2 cellular contexts compared by ENCODE assay signal in genomic region chr19:35931874-35932202, GRCh38.
TF ChIP-seq lines count a peak whose summit lies in the region.

No MANE protein-coding gene starts in this region.

TF ChIP-seq in IMR-90, 13 proteins besides CTCF, POLR2A, EP300 and RAD21:
- TF ChIP-seq, protein P1, sequence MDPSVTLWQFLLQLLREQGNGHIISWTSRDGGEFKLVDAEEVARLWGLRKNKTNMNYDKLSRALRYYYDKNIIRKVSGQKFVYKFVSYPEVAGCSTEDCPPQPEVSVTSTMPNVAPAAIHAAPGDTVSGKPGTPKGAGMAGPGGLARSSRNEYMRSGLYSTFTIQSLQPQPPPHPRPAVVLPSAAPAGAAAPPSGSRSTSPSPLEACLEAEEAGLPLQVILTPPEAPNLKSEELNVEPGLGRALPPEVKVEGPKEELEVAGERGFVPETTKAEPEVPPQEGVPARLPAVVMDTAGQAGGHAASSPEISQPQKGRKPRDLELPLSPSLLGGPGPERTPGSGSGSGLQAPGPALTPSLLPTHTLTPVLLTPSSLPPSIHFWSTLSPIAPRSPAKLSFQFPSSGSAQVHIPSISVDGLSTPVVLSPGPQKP (IDR thresholded peaks at IDR 0.05; ENCODE audit: borderline replicate concordance, low read depth, low read length) = no peak
- TF ChIP-seq CHD1 (IDR thresholded peaks at IDR 0.05; ENCODE audit: low read depth, low read length) (no peak), BHLHE40 (IDR thresholded peaks at IDR 0.05; ENCODE audit: low read depth, low read length) (no peak), FOS (IDR thresholded peaks at IDR 0.05; ENCODE audit: low read depth, low read length) (no peak), RCOR1 (IDR thresholded peaks at IDR 0.05; ENCODE audit: insufficient replicate concordance, low read length) (no peak), MXI1 (IDR thresholded peaks at IDR 0.05; ENCODE audit: borderline replicate concordance, low read depth, low read length) (no peak), SMC3 (IDR thresholded peaks at IDR 0.05; ENCODE audit: low read depth, low read length) (no peak), MAZ (IDR thresholded peaks at IDR 0.05; ENCODE audit: borderline replicate concordance, low read depth, low read length) (no peak), MAFK (IDR thresholded peaks at IDR 0.05; ENCODE audit: low read depth, low read length) (no peak), RFX5 (IDR thresholded peaks at IDR 0.05; ENCODE audit: low read depth, low read length) (no peak), CEBPB (IDR thresholded peaks at IDR 0.05; ENCODE audit: low read depth, low read length) (no peak), NFE2L2 (IDR thresholded peaks at IDR 0.05; ENCODE audit: low read depth, low read length) (no peak)
- TF ChIP-seq, protein P2, sequence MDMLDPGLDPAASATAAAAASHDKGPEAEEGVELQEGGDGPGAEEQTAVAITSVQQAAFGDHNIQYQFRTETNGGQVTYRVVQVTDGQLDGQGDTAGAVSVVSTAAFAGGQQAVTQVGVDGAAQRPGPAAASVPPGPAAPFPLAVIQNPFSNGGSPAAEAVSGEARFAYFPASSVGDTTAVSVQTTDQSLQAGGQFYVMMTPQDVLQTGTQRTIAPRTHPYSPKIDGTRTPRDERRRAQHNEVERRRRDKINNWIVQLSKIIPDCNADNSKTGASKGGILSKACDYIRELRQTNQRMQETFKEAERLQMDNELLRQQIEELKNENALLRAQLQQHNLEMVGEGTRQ (IDR thresholded peaks at IDR 0.05; ENCODE audit: low read depth, low read length) = no peak

TF ChIP-seq in K562, 482 proteins besides CTCF, POLR2A, EP300 and RAD21:
- TF ChIP-seq ZBED1 (IDR thresholded peaks at IDR 0.05) (no peak), CC2D1A (IDR thresholded peaks at IDR 0.05) (peak; percentile 9; the same call in 1 of the 2 replicates), STAG1 (CRISPR knock-in tag; IDR thresholded peaks at IDR 0.05; ENCODE audit: borderline replicate concordance) (peak; percentile 3; the same call in 1 of the 2 replicates), TOE1 (IDR thresholded peaks at IDR 0.05; ENCODE audit: borderline replicate concordance) (peak; percentile 8; the same call in 1 of the 2 replicates), TOE1 (CRISPR knock-in tag; IDR thresholded peaks at IDR 0.05; ENCODE audit: borderline replicate concordance, low read depth) (no peak), ZFX (CRISPR knock-in tag; IDR thresholded peaks at IDR 0.05) (0 out of 2 replicates have a peak, but pooled peaks have one; percentile 9), HDAC1 (IDR thresholded peaks at IDR 0.05) (peak in 1 of 2 experiments; percentile 7; a peak in 1 of 4 replicates), ZNF174 (CRISPR knock-in tag; IDR thresholded peaks at IDR 0.05) (no peak), NR2C2 (CRISPR knock-in tag; IDR thresholded peaks at IDR 0.05) (no peak; the same call in 1 of the 2 replicates), NR2C2 (tag; IDR thresholded peaks at IDR 0.05) (0 out of 2 replicates have a peak, but pooled peaks have one; percentile 0)
- TF ChIP-seq, protein P3, sequence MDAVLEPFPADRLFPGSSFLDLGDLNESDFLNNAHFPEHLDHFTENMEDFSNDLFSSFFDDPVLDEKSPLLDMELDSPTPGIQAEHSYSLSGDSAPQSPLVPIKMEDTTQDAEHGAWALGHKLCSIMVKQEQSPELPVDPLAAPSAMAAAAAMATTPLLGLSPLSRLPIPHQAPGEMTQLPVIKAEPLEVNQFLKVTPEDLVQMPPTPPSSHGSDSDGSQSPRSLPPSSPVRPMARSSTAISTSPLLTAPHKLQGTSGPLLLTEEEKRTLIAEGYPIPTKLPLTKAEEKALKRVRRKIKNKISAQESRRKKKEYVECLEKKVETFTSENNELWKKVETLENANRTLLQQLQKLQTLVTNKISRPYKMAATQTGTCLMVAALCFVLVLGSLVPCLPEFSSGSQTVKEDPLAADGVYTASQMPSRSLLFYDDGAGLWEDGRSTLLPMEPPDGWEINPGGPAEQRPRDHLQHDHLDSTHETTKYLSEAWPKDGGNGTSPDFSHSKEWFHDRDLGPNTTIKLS (IDR thresholded peaks at IDR 0.05; ENCODE audit: borderline replicate concordance, low read depth) = 0 out of 2 replicates have a peak, but pooled peaks have one; percentile 2
